Comparison of ENCODE assay signal across 13 cellular contexts in the genomic region with DNA sequence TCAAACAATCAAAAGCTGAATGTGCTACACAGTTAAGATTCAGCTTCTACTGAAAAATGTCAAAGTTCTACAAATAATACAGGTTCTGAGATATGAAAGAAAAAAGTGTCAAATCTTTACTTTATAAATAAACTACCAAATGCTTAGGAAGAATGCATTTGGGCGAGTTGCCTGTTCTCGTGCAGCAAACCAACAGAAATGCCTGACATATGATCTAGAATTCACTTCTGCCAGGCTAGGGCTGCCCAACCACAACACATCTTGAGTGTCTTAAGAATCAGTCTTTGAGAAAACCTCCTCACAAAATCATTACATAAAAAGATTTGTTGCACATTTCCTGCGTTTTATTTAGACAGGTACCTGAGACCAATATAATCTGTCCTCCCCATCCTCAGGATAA.
"Had no signal": no experiment of that assay in that cellular context is flagged by ENCODE, and none has a peak within 500 bp of the region (broad histone marks: within the 10 kb centered on the region; RNA-seq: fewer than 3 reads in every experiment).

No MANE protein-coding gene starts in this region.

- H3K9me3 Mint-ChIP-seq: activated naive CD8-positive, alpha-beta T cell treated with anti-CD3 and anti-CD28 coated beads, Interleukin-2, amount 10 ng/mL, durations not matched to agents 7 days and 5 days; activated T-helper 1 cell treated with anti-CD3 and anti-CD28 coated beads, Interleukin-12 subunit alpha, Interleukin-12 subunit beta, Interleukin-2, Interleukin-4 antibody, amounts not matched to agents 30 ng/mL and 10 ng/mL and 1 ng/mL, durations not matched to agents 14 hours and 24 hours and 36 hours; naive thymus-derived CD4-positive, alpha-beta T cell; neural progenitor cell; stimulated activated naive B cell treated with anti-CD40 and anti-IgM and Interleukin-4, amounts not matched to agents 10 μg/mL and 1 μg/mL and 100 μg/mL, for 72 hours; T-helper 2 cell treated with Interferon-gamma antibody and Interleukin-4, amounts not matched to agents 5 μg/mL and 100 μg/mL, for 36 hours had no signal

- H3K4me1 Mint-ChIP-seq: neural progenitor cell had no signal

- H3K27ac Mint-ChIP-seq: activated naive CD8-positive, alpha-beta T cell treated with anti-CD3 and anti-CD28 coated beads, Interleukin-2, amount 10 ng/mL, durations not matched to agents 7 days and 5 days; activated T-helper 1 cell treated with anti-CD3 and anti-CD28 coated beads, Interleukin-12 subunit alpha, Interleukin-12 subunit beta, Interleukin-2, Interleukin-4 antibody, amounts not matched to agents 30 ng/mL and 10 ng/mL and 1 ng/mL, durations not matched to agents 14 hours and 24 hours and 36 hours; neural progenitor cell; T-helper 2 cell treated with Interferon-gamma antibody and Interleukin-4, amounts not matched to agents 5 μg/mL and 100 μg/mL, for 36 hours had no signal

- H3K27ac ChIP-seq: body of pancreas, neural progenitor cell, ovary, spleen had no signal

- H3K27me3 Mint-ChIP-seq: activated naive CD8-positive, alpha-beta T cell treated with anti-CD3 and anti-CD28 coated beads, Interleukin-2, amount 10 ng/mL, durations not matched to agents 7 days and 5 days; naive thymus-derived CD4-positive, alpha-beta T cell; stimulated activated naive B cell treated with anti-CD40 and anti-IgM and Interleukin-4, amounts not matched to agents 10 μg/mL and 1 μg/mL and 100 μg/mL, for 72 hours had no signal

- DNase-seq: activated CD4-positive, alpha-beta T cell treated with anti-CD3 and anti-CD28 coated beads, Interleukin-2, amount 50 U/mL, for 4 hours; activated naive CD8-positive, alpha-beta T cell treated with anti-CD3 and anti-CD28 coated beads, Interleukin-2, amount 10 ng/mL, durations not matched to agents 7 days and 5 days; body of pancreas; mesenchymal stem cell; mucosa of descending colon; naive thymus-derived CD4-positive, alpha-beta T cell; ovary; spleen; stimulated activated CD4-positive, alpha-beta T cell treated with anti-CD3 and anti-CD28 coated beads, Interleukin-4, amount 100 ng/mL, for 4 hours; stimulated activated naive B cell treated with anti-CD40 and anti-IgM and Interleukin-4, amounts not matched to agents 10 μg/mL and 1 μg/mL and 100 μg/mL, for 72 hours had no signal

- H3K4me3 Mint-ChIP-seq: activated naive CD8-positive, alpha-beta T cell treated with anti-CD3 and anti-CD28 coated beads, Interleukin-2, amount 10 ng/mL, durations not matched to agents 7 days and 5 days; activated T-helper 1 cell treated with anti-CD3 and anti-CD28 coated beads, Interleukin-12 subunit alpha, Interleukin-12 subunit beta, Interleukin-2, Interleukin-4 antibody, amounts not matched to agents 30 ng/mL and 10 ng/mL and 1 ng/mL, durations not matched to agents 14 hours and 24 hours and 36 hours; naive thymus-derived CD4-positive, alpha-beta T cell; neural progenitor cell; stimulated activated naive B cell treated with anti-CD40 and anti-IgM and Interleukin-4, amounts not matched to agents 10 μg/mL and 1 μg/mL and 100 μg/mL, for 72 hours; T-helper 2 cell treated with Interferon-gamma antibody and Interleukin-4, amounts not matched to agents 5 μg/mL and 100 μg/mL, for 36 hours had no signal

- ATAC-seq: mucosa of descending colon; naive thymus-derived CD4-positive, alpha-beta T cell; stimulated activated naive B cell treated with anti-CD40 and anti-IgM and Interleukin-4, amounts not matched to agents 10 μg/mL and 1 μg/mL and 100 μg/mL, for 72 hours had no signal

- H3K36me3 Mint-ChIP-seq: activated naive CD8-positive, alpha-beta T cell treated with anti-CD3 and anti-CD28 coated beads, Interleukin-2, amount 10 ng/mL, durations not matched to agents 7 days and 5 days; neural progenitor cell had no signal
